In the genomic region with DNA sequence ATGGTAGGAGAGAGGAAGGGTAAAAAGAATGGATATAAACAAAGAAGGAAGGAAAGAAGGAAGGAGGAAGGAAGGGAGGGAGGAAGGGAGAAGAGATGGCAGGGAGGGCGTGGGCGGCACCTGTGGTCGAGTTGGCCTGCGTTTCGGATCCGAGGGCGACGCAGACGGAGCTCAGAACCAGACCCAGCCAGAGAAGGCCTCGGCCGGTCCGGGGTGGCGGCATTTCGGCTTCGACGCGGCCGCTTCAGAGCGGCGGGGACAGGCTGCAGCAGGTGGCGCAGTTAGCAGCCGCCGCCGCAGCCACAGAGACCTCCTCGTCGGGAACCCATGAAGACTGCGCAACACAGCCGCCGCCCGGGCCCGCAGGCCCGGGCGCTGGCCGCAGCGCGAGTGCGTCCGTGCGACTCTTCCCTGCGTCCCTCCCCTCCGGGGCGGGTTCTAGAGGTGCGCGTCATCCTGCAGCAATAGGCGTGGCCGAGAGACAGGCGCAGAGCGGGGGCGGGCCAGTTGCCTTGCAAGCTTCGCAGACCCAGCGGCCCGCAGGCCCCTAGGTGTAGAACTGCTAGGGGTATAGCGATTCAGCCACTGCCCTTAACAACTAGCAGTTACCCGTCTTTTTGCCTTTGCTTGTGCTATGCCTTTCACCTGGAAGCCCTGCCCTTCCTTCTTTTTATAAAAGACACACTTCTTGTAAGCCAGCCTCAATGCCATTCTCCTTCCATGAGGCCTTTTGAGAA, we compare ENCODE assay signal across 1 cellular context.
TF ChIP-seq lines count a peak whose summit lies in the region.

A gene with protein sequence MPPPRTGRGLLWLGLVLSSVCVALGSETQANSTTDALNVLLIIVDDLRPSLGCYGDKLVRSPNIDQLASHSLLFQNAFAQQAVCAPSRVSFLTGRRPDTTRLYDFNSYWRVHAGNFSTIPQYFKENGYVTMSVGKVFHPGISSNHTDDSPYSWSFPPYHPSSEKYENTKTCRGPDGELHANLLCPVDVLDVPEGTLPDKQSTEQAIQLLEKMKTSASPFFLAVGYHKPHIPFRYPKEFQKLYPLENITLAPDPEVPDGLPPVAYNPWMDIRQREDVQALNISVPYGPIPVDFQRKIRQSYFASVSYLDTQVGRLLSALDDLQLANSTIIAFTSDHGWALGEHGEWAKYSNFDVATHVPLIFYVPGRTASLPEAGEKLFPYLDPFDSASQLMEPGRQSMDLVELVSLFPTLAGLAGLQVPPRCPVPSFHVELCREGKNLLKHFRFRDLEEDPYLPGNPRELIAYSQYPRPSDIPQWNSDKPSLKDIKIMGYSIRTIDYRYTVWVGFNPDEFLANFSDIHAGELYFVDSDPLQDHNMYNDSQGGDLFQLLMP (minus strand): TSS at position 392 of the 737 bp plus-strand sequence. CDS start 169 bp downstream, at position 223.

TF ChIP-seq in K562, 482 proteins besides CTCF, POLR2A, EP300 and RAD21 (continued from another document and continues in another):
- no peak for TF ChIP-seq FOXJ2 (tag; IDR thresholded peaks at IDR 0.05)
- TF ChIP-seq, protein P1, sequence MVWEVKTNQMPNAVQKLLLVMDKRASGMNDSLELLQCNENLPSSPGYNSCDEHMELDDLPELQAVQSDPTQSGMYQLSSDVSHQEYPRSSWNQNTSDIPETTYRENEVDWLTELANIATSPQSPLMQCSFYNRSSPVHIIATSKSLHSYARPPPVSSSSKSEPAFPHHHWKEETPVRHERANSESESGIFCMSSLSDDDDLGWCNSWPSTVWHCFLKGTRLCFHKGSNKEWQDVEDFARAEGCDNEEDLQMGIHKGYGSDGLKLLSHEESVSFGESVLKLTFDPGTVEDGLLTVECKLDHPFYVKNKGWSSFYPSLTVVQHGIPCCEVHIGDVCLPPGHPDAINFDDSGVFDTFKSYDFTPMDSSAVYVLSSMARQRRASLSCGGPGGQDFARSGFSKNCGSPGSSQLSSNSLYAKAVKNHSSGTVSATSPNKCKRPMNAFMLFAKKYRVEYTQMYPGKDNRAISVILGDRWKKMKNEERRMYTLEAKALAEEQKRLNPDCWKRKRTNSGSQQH (CRISPR knock-in tag; IDR thresholded peaks at IDR 0.05) = no peak
- no peak for TF ChIP-seq NFRKB (IDR thresholded peaks at IDR 0.05; ENCODE audit: low read depth)
- TF ChIP-seq, protein P2, sequence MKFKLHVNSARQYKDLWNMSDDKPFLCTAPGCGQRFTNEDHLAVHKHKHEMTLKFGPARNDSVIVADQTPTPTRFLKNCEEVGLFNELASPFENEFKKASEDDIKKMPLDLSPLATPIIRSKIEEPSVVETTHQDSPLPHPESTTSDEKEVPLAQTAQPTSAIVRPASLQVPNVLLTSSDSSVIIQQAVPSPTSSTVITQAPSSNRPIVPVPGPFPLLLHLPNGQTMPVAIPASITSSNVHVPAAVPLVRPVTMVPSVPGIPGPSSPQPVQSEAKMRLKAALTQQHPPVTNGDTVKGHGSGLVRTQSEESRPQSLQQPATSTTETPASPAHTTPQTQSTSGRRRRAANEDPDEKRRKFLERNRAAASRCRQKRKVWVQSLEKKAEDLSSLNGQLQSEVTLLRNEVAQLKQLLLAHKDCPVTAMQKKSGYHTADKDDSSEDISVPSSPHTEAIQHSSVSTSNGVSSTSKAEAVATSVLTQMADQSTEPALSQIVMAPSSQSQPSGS (CRISPR knock-in tag; IDR thresholded peaks at IDR 0.05) = no peak
- TF ChIP-seq ZC3H11A (IDR thresholded peaks at IDR 0.05; ENCODE audit: low read depth, low read length) = no peak
- no peak for TF ChIP-seq KAT8 (IDR thresholded peaks at IDR 0.05; ENCODE audit: low read depth)
- TF ChIP-seq NONO (IDR thresholded peaks at IDR 0.05; ENCODE audit: low read depth in 2 of 2, low read length in 1 of 2) = peak in 1 of 2 experiments; percentile 42; a peak in 1 of 4 replicates
- TF ChIP-seq JUN (IDR thresholded peaks at IDR 0.05; ENCODE audit: borderline replicate concordance, low read depth, low read length) = 0 out of 2 replicates have a peak, but pooled peaks have one; percentile 24
- no peak for TF ChIP-seq JUN (CRISPR knock-in tag; IDR thresholded peaks at IDR 0.05; ENCODE audit: borderline replicate concordance)
- TF ChIP-seq MCM7 (IDR thresholded peaks at IDR 0.05) = no peak
- TF ChIP-seq OTX1 (CRISPR knock-in tag; IDR thresholded peaks at IDR 0.05) = no peak
- TF ChIP-seq HDAC8 (tag; IDR thresholded peaks at IDR 0.05) = no peak
- TF ChIP-seq, protein P3, sequence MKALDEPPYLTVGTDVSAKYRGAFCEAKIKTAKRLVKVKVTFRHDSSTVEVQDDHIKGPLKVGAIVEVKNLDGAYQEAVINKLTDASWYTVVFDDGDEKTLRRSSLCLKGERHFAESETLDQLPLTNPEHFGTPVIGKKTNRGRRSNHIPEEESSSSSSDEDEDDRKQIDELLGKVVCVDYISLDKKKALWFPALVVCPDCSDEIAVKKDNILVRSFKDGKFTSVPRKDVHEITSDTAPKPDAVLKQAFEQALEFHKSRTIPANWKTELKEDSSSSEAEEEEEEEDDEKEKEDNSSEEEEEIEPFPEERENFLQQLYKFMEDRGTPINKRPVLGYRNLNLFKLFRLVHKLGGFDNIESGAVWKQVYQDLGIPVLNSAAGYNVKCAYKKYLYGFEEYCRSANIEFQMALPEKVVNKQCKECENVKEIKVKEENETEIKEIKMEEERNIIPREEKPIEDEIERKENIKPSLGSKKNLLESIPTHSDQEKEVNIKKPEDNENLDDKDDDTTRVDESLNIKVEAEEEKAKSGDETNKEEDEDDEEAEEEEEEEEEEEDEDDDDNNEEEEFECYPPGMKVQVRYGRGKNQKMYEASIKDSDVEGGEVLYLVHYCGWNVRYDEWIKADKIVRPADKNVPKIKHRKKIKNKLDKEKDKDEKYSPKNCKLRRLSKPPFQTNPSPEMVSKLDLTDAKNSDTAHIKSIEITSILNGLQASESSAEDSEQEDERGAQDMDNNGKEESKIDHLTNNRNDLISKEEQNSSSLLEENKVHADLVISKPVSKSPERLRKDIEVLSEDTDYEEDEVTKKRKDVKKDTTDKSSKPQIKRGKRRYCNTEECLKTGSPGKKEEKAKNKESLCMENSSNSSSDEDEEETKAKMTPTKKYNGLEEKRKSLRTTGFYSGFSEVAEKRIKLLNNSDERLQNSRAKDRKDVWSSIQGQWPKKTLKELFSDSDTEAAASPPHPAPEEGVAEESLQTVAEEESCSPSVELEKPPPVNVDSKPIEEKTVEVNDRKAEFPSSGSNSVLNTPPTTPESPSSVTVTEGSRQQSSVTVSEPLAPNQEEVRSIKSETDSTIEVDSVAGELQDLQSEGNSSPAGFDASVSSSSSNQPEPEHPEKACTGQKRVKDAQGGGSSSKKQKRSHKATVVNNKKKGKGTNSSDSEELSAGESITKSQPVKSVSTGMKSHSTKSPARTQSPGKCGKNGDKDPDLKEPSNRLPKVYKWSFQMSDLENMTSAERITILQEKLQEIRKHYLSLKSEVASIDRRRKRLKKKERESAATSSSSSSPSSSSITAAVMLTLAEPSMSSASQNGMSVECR (CRISPR knock-in tag; IDR thresholded peaks at IDR 0.05) = no peak
- TF ChIP-seq ATF1 (CRISPR knock-in tag; IDR thresholded peaks at IDR 0.05) = no peak
- TF ChIP-seq ATF1 (tag; IDR thresholded peaks at IDR 0.05) = peak; percentile 73
- TF ChIP-seq ZNF316 (IDR thresholded peaks at IDR 0.05) = no peak
- TF ChIP-seq ZNF354B (CRISPR knock-in tag; IDR thresholded peaks at IDR 0.05) = no peak
- TF ChIP-seq TARDBP (IDR thresholded peaks at IDR 0.05) = no peak
- TF ChIP-seq KHSRP (IDR thresholded peaks at IDR 0.05) = no peak
- TF ChIP-seq MTA3 (IDR thresholded peaks at IDR 0.05; ENCODE audit: borderline replicate concordance) = no peak
- TF ChIP-seq, protein P4, sequence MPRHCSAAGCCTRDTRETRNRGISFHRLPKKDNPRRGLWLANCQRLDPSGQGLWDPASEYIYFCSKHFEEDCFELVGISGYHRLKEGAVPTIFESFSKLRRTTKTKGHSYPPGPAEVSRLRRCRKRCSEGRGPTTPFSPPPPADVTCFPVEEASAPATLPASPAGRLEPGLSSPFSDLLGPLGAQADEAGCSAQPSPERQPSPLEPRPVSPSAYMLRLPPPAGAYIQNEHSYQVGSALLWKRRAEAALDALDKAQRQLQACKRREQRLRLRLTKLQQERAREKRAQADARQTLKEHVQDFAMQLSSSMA (CRISPR knock-in tag; IDR thresholded peaks at IDR 0.05) = no peak
- TF ChIP-seq XRCC3 (IDR thresholded peaks at IDR 0.05) = no peak
- no peak for TF ChIP-seq KDM4B (IDR thresholded peaks at IDR 0.05; ENCODE audit: borderline replicate concordance in 2 of 2, low read depth in 1 of 2)
- TF ChIP-seq, protein P5, sequence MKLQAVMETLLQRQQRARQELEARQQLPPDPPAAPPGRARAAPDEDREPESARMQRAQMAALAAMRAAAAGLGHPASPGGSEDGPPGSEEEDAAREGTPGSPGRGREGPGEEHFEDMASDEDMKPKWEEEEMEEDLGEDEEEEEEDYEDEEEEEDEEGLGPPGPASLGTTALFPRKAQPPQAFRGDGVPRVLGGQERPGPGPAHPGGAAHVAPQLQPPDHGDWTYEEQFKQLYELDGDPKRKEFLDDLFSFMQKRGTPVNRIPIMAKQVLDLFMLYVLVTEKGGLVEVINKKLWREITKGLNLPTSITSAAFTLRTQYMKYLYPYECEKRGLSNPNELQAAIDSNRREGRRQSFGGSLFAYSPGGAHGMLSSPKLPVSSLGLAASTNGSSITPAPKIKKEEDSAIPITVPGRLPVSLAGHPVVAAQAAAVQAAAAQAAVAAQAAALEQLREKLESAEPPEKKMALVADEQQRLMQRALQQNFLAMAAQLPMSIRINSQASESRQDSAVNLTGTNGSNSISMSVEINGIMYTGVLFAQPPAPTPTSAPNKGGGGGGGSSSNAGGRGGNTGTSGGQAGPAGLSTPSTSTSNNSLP (IDR thresholded peaks at IDR 0.05; ENCODE audit: borderline replicate concordance, low read depth, low read length) = no peak
- peak; percentile 73 for TF ChIP-seq TAF1 (IDR thresholded peaks at IDR 0.05; ENCODE audit: control insufficient read depth, extremely low read depth, insufficient read depth, low read length, severe bottlenecking)
- no peak for TF ChIP-seq ARID2 (IDR thresholded peaks at IDR 0.05)
- TF ChIP-seq, protein P6, sequence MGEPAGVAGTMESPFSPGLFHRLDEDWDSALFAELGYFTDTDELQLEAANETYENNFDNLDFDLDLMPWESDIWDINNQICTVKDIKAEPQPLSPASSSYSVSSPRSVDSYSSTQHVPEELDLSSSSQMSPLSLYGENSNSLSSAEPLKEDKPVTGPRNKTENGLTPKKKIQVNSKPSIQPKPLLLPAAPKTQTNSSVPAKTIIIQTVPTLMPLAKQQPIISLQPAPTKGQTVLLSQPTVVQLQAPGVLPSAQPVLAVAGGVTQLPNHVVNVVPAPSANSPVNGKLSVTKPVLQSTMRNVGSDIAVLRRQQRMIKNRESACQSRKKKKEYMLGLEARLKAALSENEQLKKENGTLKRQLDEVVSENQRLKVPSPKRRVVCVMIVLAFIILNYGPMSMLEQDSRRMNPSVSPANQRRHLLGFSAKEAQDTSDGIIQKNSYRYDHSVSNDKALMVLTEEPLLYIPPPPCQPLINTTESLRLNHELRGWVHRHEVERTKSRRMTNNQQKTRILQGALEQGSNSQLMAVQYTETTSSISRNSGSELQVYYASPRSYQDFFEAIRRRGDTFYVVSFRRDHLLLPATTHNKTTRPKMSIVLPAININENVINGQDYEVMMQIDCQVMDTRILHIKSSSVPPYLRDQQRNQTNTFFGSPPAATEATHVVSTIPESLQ (CRISPR knock-in tag; IDR thresholded peaks at IDR 0.05) = no peak
- TF ChIP-seq MYBL2 (IDR thresholded peaks at IDR 0.05; ENCODE audit: low read depth) = no peak
- no peak for TF ChIP-seq MYBL2 (CRISPR knock-in tag; IDR thresholded peaks at IDR 0.05; ENCODE audit: borderline replicate concordance)
- no peak for TF ChIP-seq POU5F1 (IDR thresholded peaks at IDR 0.05; ENCODE audit: borderline replicate concordance, low read depth, low read length, partially characterized antibody)
- peak; percentile 81 for TF ChIP-seq CREM (IDR thresholded peaks at IDR 0.05; ENCODE audit: low read depth)
- TF ChIP-seq NR1H2 (CRISPR knock-in tag; IDR thresholded peaks at IDR 0.05) = no peak
- TF ChIP-seq NCOR1 (IDR thresholded peaks at IDR 0.05) = 0 out of 2 replicates have a peak, but pooled peaks have one; percentile 2
- no peak for TF ChIP-seq ZNF785 (CRISPR knock-in tag; IDR thresholded peaks at IDR 0.05)
- no peak for TF ChIP-seq ZNF133 (CRISPR knock-in tag; IDR thresholded peaks at IDR 0.05)
- TF ChIP-seq ZNF12 (CRISPR knock-in tag; IDR thresholded peaks at IDR 0.05) = no peak
- TF ChIP-seq, protein P7, sequence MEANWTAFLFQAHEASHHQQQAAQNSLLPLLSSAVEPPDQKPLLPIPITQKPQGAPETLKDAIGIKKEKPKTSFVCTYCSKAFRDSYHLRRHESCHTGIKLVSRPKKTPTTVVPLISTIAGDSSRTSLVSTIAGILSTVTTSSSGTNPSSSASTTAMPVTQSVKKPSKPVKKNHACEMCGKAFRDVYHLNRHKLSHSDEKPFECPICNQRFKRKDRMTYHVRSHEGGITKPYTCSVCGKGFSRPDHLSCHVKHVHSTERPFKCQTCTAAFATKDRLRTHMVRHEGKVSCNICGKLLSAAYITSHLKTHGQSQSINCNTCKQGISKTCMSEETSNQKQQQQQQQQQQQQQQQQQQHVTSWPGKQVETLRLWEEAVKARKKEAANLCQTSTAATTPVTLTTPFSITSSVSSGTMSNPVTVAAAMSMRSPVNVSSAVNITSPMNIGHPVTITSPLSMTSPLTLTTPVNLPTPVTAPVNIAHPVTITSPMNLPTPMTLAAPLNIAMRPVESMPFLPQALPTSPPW (CRISPR knock-in tag; IDR thresholded peaks at IDR 0.05) = peak; percentile 29; the same call in 1 of the 2 replicates
- TF ChIP-seq EZH2 (IDR thresholded peaks at IDR 0.05; ENCODE audit: borderline replicate concordance, low read depth, low read length) = no peak
- peak; percentile 92 for TF ChIP-seq CXXC5 (CRISPR knock-in tag; IDR thresholded peaks at IDR 0.05)
- TF ChIP-seq, protein P8, sequence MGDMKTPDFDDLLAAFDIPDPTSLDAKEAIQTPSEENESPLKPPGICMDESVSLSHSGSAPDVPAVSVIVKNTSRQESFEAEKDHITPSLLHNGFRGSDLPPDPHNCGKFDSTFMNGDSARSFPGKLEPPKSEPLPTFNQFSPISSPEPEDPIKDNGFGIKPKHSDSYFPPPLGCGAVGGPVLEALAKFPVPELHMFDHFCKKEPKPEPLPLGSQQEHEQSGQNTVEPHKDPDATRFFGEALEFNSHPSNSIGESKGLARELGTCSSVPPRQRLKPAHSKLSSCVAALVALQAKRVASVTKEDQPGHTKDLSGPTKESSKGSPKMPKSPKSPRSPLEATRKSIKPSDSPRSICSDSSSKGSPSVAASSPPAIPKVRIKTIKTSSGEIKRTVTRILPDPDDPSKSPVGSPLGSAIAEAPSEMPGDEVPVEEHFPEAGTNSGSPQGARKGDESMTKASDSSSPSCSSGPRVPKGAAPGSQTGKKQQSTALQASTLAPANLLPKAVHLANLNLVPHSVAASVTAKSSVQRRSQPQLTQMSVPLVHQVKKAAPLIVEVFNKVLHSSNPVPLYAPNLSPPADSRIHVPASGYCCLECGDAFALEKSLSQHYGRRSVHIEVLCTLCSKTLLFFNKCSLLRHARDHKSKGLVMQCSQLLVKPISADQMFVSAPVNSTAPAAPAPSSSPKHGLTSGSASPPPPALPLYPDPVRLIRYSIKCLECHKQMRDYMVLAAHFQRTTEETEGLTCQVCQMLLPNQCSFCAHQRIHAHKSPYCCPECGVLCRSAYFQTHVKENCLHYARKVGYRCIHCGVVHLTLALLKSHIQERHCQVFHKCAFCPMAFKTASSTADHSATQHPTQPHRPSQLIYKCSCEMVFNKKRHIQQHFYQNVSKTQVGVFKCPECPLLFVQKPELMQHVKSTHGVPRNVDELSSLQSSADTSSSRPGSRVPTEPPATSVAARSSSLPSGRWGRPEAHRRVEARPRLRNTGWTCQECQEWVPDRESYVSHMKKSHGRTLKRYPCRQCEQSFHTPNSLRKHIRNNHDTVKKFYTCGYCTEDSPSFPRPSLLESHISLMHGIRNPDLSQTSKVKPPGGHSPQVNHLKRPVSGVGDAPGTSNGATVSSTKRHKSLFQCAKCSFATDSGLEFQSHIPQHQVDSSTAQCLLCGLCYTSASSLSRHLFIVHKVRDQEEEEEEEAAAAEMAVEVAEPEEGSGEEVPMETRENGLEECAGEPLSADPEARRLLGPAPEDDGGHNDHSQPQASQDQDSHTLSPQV (IDR thresholded peaks at IDR 0.05) = 0 out of 2 replicates have a peak, but pooled peaks have one; percentile 15
- no peak for TF ChIP-seq HOXB6 (CRISPR knock-in tag; IDR thresholded peaks at IDR 0.05; ENCODE audit: borderline replicate concordance)
